ENCODE assay signal across 8 cellular contexts in the genomic region with DNA sequence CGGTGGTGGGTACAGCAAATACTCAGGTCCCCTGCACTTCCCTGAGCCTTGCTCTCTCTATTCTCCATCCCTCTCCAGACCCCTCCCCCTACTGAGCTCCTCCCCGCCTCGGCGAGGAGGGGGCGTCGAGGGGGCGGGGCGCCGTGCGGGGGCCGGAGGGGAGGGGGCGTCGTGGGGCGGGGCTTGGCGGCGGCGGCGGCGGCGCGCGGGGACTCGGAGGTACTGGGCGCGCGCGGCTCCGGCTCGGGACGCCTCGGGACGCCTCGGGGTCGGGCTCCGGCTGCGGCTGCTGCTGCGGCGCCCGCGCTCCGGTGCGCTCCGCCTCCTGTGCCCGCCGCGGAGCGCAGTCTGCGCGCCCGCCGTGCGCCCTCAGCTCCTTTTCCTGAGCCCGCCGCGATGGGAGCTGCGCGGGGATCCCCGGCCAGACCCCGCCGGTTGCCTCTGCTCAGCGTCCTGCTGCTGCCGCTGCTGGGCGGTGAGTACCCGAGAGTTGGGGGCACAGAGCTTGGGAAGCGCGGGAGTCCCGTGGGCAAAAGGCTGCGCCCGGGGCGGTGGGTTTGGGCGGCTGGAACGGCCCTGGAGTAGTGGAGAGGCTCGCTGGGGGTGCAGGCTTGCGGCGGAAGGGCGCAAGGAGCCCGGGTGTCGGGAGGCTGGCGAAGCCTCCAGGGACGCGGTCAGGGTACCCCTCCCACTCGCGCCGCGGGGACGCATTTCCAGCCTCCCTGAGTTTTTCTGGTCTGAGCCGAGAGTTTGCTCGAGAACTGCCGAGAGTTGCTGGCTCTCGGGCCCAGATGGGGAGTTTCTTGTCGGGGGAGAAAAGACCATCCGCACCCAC. TPM values are rescaled to one million over a fixed set of nuclear protein-coding genes. Genes with fewer than 3 reads are reported as not detected.
DNase-seq lines count a peak whose midpoint lies in the region; ATAC-seq, FAIRE-seq and TF ChIP-seq lines count a peak whose summit lies in the region.

A gene (plus strand): TSS at position 222 of the 835 bp plus-strand sequence. CDS start 175 bp downstream, at position 397.

- peak within 1 kb of the TSS; percentile 42 to 79 (median 62) for H3K4me3 Mint-ChIP-seq in CD8-positive, alpha-beta memory T cell

- no peak within 1 kb of the TSS for H3K27ac Mint-ChIP-seq in CD8-positive, alpha-beta memory T cell

- no peaks in the 10 kb centered on the region for H3K9me3 ChIP-seq in CD8-positive, alpha-beta memory T cell (ENCODE audit: low read length)
- no peaks in the 10 kb centered on the region for H3K9me3 ChIP-seq in RWPE2 (ENCODE audit: severe bottlenecking)

- no peak within 1 kb of the TSS for H3K27ac ChIP-seq in CD8-positive, alpha-beta memory T cell (ENCODE audit: low read depth, low read length)
- peak within 1 kb of the TSS; percentile 57 for H3K27ac ChIP-seq in RWPE2 (ENCODE audit: poor library complexity, severe bottlenecking)
- no peak within 1 kb of the TSS for H3K27ac ChIP-seq in caudate nucleus (ENCODE audit: low read depth, low read length)

- ATAC-seq in RWPE2 (ENCODE audit: low read depth) (peak; percentile 69), HG03196 (IDR thresholded peaks at IDR 0.05; ENCODE audit: unreplicated experiment) (no peak)

- peak within 1 kb of the TSS; percentile 49 for H3K4me3 ChIP-seq in CD8-positive, alpha-beta memory T cell (ENCODE audit: low read length)
- H3K4me3 ChIP-seq in RWPE2 (ENCODE audit: severe bottlenecking): peak within 1 kb of the TSS; percentile 59

- no peaks in the 10 kb centered on the region for H3K36me3 ChIP-seq in CD8-positive, alpha-beta memory T cell (ENCODE audit: insufficient read depth, low read length)
- H3K36me3 ChIP-seq in RWPE2 (ENCODE audit: low read depth): no peaks in the 10 kb centered on the region

- H3K36me3 Mint-ChIP-seq in CD8-positive, alpha-beta memory T cell: peaks cover 17 to 28% (median 26%) of the 10 kb centered on the region in 3 donors

- peaks cover 7% of the 10 kb centered on the region for H3K4me1 ChIP-seq in CD8-positive, alpha-beta memory T cell (ENCODE audit: insufficient read depth, low read length)
- H3K4me1 ChIP-seq in RWPE2 (ENCODE audit: insufficient read depth, poor library complexity, severe bottlenecking): peaks cover 11% of the 10 kb centered on the region

- DNase-seq in CD8-positive, alpha-beta memory T cell: no peak
- DNase-seq in HTR-8/SVneo (ENCODE audit: insufficient read length, low spot score) (peak; percentile 78), RWPE2 (ENCODE audit: low spot score) (no peak), caudate nucleus (lab: John Stamatoyannopoulos, UW) (peak in 32 of 61 donors; percentile 5 to 73 (median 26)), kidney glomerular epithelial cell (lab: John Stamatoyannopoulos, UW) (peak; percentile 67)
- DNase-seq in stimulated activated CD4-positive, alpha-beta T cell treated with anti-CD3 and anti-CD28 coated beads, Interleukin-4, amount 100 ng/mL, for 1 hour: peak; percentile 43
- DNase-seq in central memory CD4-positive, alpha-beta T cell: no peak

- POLR2A ChIA-PET in CD8-positive, alpha-beta memory T cell (lab: Charles Lee): no interaction called here

- peaks cover 0 to 20% (median 8%) of the 10 kb centered on the region in 3 donors for H3K4me1 Mint-ChIP-seq in CD8-positive, alpha-beta memory T cell

- CTCF ChIA-PET in CD8-positive, alpha-beta memory T cell (lab: Charles Lee): interaction anchor here (1.8 kb wide), 1 partner anchor 67 kb away, joined by 4 read pairs; no protein-coding TSS in a partner anchor

- peaks cover 20 to 24% of the 10 kb centered on the region in 2 donors for H3K27me3 Mint-ChIP-seq in CD8-positive, alpha-beta memory T cell

- H3K9me3 Mint-ChIP-seq in CD8-positive, alpha-beta memory T cell: no peaks in the 10 kb centered on the region

- peaks cover 9% of the 10 kb centered on the region for H3K27me3 ChIP-seq in CD8-positive, alpha-beta memory T cell (ENCODE audit: insufficient read depth, low read length, poor library complexity, severe bottlenecking)
- H3K27me3 ChIP-seq in RWPE2 (ENCODE audit: insufficient read depth, poor library complexity, severe bottlenecking): no peaks in the 10 kb centered on the region

- FAIRE-seq in HTR-8/SVneo (lab: Jason Lieb, UNC): peak; percentile 80

- no peak for TF ChIP-seq CTCF in RWPE2 (IDR thresholded peaks at IDR 0.05; ENCODE audit: poor library complexity, severe bottlenecking)

RNA-seq across cellular contexts. Expression of the gene that starts here (rescaled TPM):
- 1 to 10 TPM; 1.6 TPM for total RNA-seq in CD8-positive, alpha-beta memory T cell
- polyA plus RNA-seq in CD8-positive, alpha-beta memory T cell: 1.9 TPM

Comparison
In these comparisons a context has a peak if more than half of its experiments do, and no peak if none do; other contexts are left out.
1. DNase-seq: peak in HTR-8/SVneo (single experiment), caudate nucleus (32 of 61), kidney glomerular epithelial cell (single experiment) and stimulated activated CD4-positive, alpha-beta T cell treated with anti-CD3 and anti-CD28 coated beads, Interleukin-4, amount 100 ng/mL, for 1 hour (single experiment); none in CD8-positive, alpha-beta memory T cell (0 of 5), RWPE2 (single experiment) and central memory CD4-positive, alpha-beta T cell (single experiment).